ENCODE assay signal across 31 cellular contexts in genomic region chr20:17921774-17922173, GRCh38.
"Had no signal": no experiment of that assay in that cellular context is flagged by ENCODE, and none has a peak within 500 bp of the region (broad histone marks: within the 10 kb centered on the region; RNA-seq: fewer than 3 reads in every experiment).

No MANE protein-coding gene starts in this region.

- H3K27ac ChIP-seq: breast epithelium, epithelial cell of prostate, gastrocnemius medialis, hepatocyte, pancreas, prostate gland, sigmoid colon, upper lobe of right lung had no signal

- ATAC-seq: activated CD8-positive, alpha-beta memory T cell treated with anti-CD3 and anti-CD28 coated beads, Interleukin-2, amount 10 ng/mL, durations not matched to agents 7 days and 5 days; activated CD8-positive, alpha-beta T cell treated with anti-CD3 and anti-CD28 coated beads, Interleukin-2, amount 10 ng/mL, durations not matched to agents 7 days and 5 days; activated naive CD4-positive, alpha-beta T cell treated with anti-CD3 and anti-CD28 coated beads, Interleukin-2, amount 50 U/mL, for 72 hours; activated T-cell treated with anti-CD3 and anti-CD28 coated beads, Interleukin-2, amount 50 U/mL, for 72 hours; gastrocnemius medialis; left ventricle myocardium superior; naive thymus-derived CD4-positive, alpha-beta T cell; pancreas; stimulated activated memory B cell treated with anti-CD40 and anti-IgM and Interleukin-4, amounts not matched to agents 10 μg/mL and 1 μg/mL and 100 μg/mL, for 72 hours; stimulated activated naive CD8-positive, alpha-beta T cell treated with anti-CD3 and anti-CD28 coated beads, Interleukin-15, amount 100 ng/mL, for 72 hours; T-helper 17 cell; upper lobe of right lung had no signal

- H3K36me3 ChIP-seq: breast epithelium, gastrocnemius medialis, pancreas, prostate gland, sigmoid colon, upper lobe of right lung had no signal

- H3K4me3 ChIP-seq: breast epithelium, gastrocnemius medialis, hepatocyte, pancreas, prostate gland, sigmoid colon, smooth muscle cell, upper lobe of right lung had no signal

- H3K4me2 ChIP-seq: hepatocyte, smooth muscle cell had no signal

- H3K79me2 ChIP-seq: hepatocyte had no signal

- DNase-seq: activated B cell treated with CpG ODN at 0.5 μM for 24 hours; activated CD8-positive, alpha-beta memory T cell treated with anti-CD3 and anti-CD28 coated beads, Interleukin-2, amount 10 ng/mL, durations not matched to agents 7 days and 5 days; activated CD8-positive, alpha-beta T cell treated with anti-CD3 and anti-CD28 coated beads, Interleukin-2, amount 10 ng/mL, durations not matched to agents 7 days and 5 days; activated naive CD4-positive, alpha-beta T cell; activated T-cell treated with anti-CD3 and anti-CD28 coated beads, Interleukin-2, amount 50 U/mL, for 72 hours; central memory CD4-positive, alpha-beta T cell; effector CD8-positive, alpha-beta T cell; gastrocnemius medialis; islet precursor cell; left ventricle myocardium superior; naive thymus-derived CD4-positive, alpha-beta T cell; nucleus accumbens; pancreas; retina; sigmoid colon; stimulated activated CD4-positive, alpha-beta T cell treated with anti-CD3 and anti-CD28 coated beads, Interleukin-1b, Interleukin-23, amount 100 ng/mL, for 48 hours; stimulated activated CD4-positive, alpha-beta T cell treated with anti-CD3 and anti-CD28 coated beads, Interleukin-4, amount 100 ng/mL, for 4 hours; stimulated activated CD8-positive, alpha-beta memory T cell treated with anti-CD3 and anti-CD28 coated beads, Interleukin-4, amount 100 ng/mL, for 48 hours; stimulated activated naive CD8-positive, alpha-beta T cell treated with anti-CD3 and anti-CD28 coated beads, Interleukin-15, amount 100 ng/mL, for 72 hours; substantia nigra; T-helper 17 cell; T1000; upper lobe of right lung had no signal

- H3K9me3 ChIP-seq: breast epithelium, gastrocnemius medialis, pancreas, prostate gland, sigmoid colon, upper lobe of right lung had no signal

- H2AFZ ChIP-seq: hepatocyte had no signal

- H3K4me1 ChIP-seq: breast epithelium, gastrocnemius medialis, upper lobe of right lung had no signal

- FAIRE-seq: endometrium, pancreas had no signal

- H3K27me3 ChIP-seq: breast epithelium, gastrocnemius medialis, hepatocyte, pancreas, sigmoid colon, upper lobe of right lung had no signal
